ENCODE assay signal across 17 cellular contexts in the genomic region with DNA sequence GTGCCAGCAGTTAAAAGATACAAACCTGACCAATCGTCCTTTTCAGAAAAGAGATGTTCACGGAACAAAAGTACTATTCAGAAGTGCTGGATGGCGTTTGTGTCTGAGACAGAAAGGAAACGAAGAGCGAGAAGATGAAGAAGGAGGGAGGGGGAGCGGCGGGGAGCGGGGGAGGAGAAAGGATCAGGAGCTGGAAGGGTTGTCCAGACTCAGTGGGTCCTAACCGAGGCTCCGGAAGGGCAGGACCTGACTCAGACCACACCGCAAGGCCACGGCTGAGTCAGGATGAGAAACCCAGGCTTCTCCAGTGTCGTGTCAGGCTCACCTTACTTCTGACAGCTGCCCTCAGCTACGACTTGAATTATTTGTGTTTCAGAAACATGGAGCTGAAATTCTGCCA. TPM values are rescaled to one million over a fixed set of nuclear protein-coding genes. Genes with fewer than 3 reads are reported as not detected.
DNase-seq lines count a peak whose midpoint lies in the region; ATAC-seq and TF ChIP-seq lines count a peak whose summit lies in the region.
"Had no signal": no experiment of that assay in that cellular context is flagged by ENCODE, and none has a peak within 500 bp of the region (broad histone marks: within the 10 kb centered on the region; RNA-seq: fewer than 3 reads in every experiment).

No MANE protein-coding gene starts in this region.

- H3K9me3 Mint-ChIP-seq in activated CD4-positive, alpha-beta T cell treated with anti-CD3 and anti-CD28 coated beads for 36 hours (ENCODE audit: low read depth) = peaks cover 11% of the 10 kb centered on the region

- TF ChIP-seq CTCF in coronary artery (IDR thresholded peaks at IDR 0.05) = no peak

- peak; percentile 40 for ATAC-seq in activated CD4-positive, alpha-beta T cell treated with anti-CD3 and anti-CD28 coated beads for 36 hours
- ATAC-seq in GM19397 (IDR thresholded peaks at IDR 0.05; ENCODE audit: unreplicated experiment) (no peak), GM19328 (IDR thresholded peaks at IDR 0.05; ENCODE audit: unreplicated experiment) (no peak), SK-N-SH treated with all-trans-retinoic acid at 6 μM for 48 hours (no peak)
- ATAC-seq: activated CD4-positive, CD25-positive, alpha-beta regulatory T cell treated with anti-CD3 and anti-CD28 coated beads, Interleukin-2, amount 50 U/mL, for 24 hours; mucosa of descending colon had no signal

- no peak overlapping the region for H3K4me3 Mint-ChIP-seq in activated CD4-positive, alpha-beta T cell treated with anti-CD3 and anti-CD28 coated beads for 36 hours

- no peak overlapping the region for H3K27ac Mint-ChIP-seq in activated CD4-positive, alpha-beta T cell treated with anti-CD3 and anti-CD28 coated beads for 36 hours

- CTCF ChIA-PET in activated CD4-positive, alpha-beta T cell treated with anti-CD3 and anti-CD28 coated beads for 36 hours (lab: Charles Lee) = interaction anchor here (1.5 to 6.8 kb wide), 2 partner anchors 12 to 114 kb away, joined by 3 to 92 read pairs; no protein-coding TSS in a partner anchor

- peaks cover 53% of the 10 kb centered on the region for H3K27me3 Mint-ChIP-seq in activated CD4-positive, alpha-beta T cell treated with anti-CD3 and anti-CD28 coated beads for 36 hours

- peak overlapping the region; percentile 25 for H3K4me3 ChIP-seq in coronary artery
- H3K4me3 ChIP-seq: mucosa of descending colon, tibial artery had no signal

- peaks cover 11% of the 10 kb centered on the region for H3K4me1 Mint-ChIP-seq in activated CD4-positive, alpha-beta T cell treated with anti-CD3 and anti-CD28 coated beads for 36 hours

- peak; percentile 32 for DNase-seq in activated CD4-positive, alpha-beta T cell treated with anti-CD3 and anti-CD28 coated beads for 36 hours
- no peak for DNase-seq in activated CD4-positive, alpha-beta T cell treated with anti-CD3 and anti-CD28 coated beads for 1 hour
- DNase-seq in HT1080 (ENCODE audit: low read depth) = peak; percentile 43
- DNase-seq in coronary artery (ENCODE audit: low spot score) = no peak
- peak; percentile 22 for DNase-seq in renal cortical epithelial cell (ENCODE audit: low read depth)
- DNase-seq: 8988T; central memory CD4-positive, alpha-beta T cell; mucosa of descending colon; NCI-H146; NCI-H526 treated with DMSO at 0.1 percent for 48 hours had no signal

- intact Hi-C loops in activated CD4-positive, alpha-beta T cell treated with anti-CD3 and anti-CD28 coated beads for 36 hours (cut with DNase I, micrococcal nuclease) = no loop called here

- no peak overlapping the region for H3K27ac ChIP-seq in coronary artery
- H3K27ac ChIP-seq: tibial artery had no signal

- H3K36me3 Mint-ChIP-seq in activated CD4-positive, alpha-beta T cell treated with anti-CD3 and anti-CD28 coated beads for 36 hours (ENCODE audit: low read depth) = peaks cover 6% of the 10 kb centered on the region

- POLR2A ChIA-PET in activated CD4-positive, alpha-beta T cell treated with anti-CD3 and anti-CD28 coated beads for 36 hours (lab: Charles Lee) = no interaction called here

TF ChIP-seq in SK-N-SH treated with all-trans-retinoic acid at 6 μM for 48 hours, 23 proteins besides CTCF, POLR2A, EP300 and RAD21:
- TF ChIP-seq, protein P1, sequence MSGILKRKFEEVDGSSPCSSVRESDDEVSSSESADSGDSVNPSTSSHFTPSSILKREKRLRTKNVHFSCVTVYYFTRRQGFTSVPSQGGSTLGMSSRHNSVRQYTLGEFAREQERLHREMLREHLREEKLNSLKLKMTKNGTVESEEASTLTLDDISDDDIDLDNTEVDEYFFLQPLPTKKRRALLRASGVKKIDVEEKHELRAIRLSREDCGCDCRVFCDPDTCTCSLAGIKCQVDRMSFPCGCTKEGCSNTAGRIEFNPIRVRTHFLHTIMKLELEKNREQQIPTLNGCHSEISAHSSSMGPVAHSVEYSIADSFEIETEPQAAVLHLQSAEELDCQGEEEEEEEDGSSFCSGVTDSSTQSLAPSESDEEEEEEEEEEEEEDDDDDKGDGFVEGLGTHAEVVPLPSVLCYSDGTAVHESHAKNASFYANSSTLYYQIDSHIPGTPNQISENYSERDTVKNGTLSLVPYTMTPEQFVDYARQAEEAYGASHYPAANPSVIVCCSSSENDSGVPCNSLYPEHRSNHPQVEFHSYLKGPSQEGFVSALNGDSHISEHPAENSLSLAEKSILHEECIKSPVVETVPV (CRISPR knock-in tag; IDR thresholded peaks at IDR 0.05) = no peak
- TF ChIP-seq SNAI2 (CRISPR knock-in tag; IDR thresholded peaks at IDR 0.05) (no peak), ZNF565 (CRISPR knock-in tag; conservative IDR thresholded peaks at IDR 0.05; ENCODE audit: low read depth) (no peak), ZFP30 (CRISPR knock-in tag; IDR thresholded peaks at IDR 0.05) (no peak), PPARA (CRISPR knock-in tag; IDR thresholded peaks at IDR 0.05; ENCODE audit: borderline replicate concordance) (no peak), ZNF70 (CRISPR knock-in tag; IDR thresholded peaks at IDR 0.05) (no peak), ARNTL (CRISPR knock-in tag; IDR thresholded peaks at IDR 0.05; ENCODE audit: borderline replicate concordance, low read depth) (no peak), ISL1 (CRISPR knock-in tag; IDR thresholded peaks at IDR 0.05) (no peak), TOX (CRISPR knock-in tag; IDR thresholded peaks at IDR 0.05; ENCODE audit: borderline replicate concordance) (no peak), GLIS3 (CRISPR knock-in tag; IDR thresholded peaks at IDR 0.05) (no peak), ZNF8 (CRISPR knock-in tag; IDR thresholded peaks at IDR 0.05) (no peak), ZC3H10 (CRISPR knock-in tag; IDR thresholded peaks at IDR 0.05) (no peak), CSDC2 (CRISPR knock-in tag; IDR thresholded peaks at IDR 0.05) (no peak), ZFP3 (CRISPR knock-in tag; IDR thresholded peaks at IDR 0.05) (no peak), ESRRG (CRISPR knock-in tag; IDR thresholded peaks at IDR 0.05) (no peak)
- TF ChIP-seq, protein P2, sequence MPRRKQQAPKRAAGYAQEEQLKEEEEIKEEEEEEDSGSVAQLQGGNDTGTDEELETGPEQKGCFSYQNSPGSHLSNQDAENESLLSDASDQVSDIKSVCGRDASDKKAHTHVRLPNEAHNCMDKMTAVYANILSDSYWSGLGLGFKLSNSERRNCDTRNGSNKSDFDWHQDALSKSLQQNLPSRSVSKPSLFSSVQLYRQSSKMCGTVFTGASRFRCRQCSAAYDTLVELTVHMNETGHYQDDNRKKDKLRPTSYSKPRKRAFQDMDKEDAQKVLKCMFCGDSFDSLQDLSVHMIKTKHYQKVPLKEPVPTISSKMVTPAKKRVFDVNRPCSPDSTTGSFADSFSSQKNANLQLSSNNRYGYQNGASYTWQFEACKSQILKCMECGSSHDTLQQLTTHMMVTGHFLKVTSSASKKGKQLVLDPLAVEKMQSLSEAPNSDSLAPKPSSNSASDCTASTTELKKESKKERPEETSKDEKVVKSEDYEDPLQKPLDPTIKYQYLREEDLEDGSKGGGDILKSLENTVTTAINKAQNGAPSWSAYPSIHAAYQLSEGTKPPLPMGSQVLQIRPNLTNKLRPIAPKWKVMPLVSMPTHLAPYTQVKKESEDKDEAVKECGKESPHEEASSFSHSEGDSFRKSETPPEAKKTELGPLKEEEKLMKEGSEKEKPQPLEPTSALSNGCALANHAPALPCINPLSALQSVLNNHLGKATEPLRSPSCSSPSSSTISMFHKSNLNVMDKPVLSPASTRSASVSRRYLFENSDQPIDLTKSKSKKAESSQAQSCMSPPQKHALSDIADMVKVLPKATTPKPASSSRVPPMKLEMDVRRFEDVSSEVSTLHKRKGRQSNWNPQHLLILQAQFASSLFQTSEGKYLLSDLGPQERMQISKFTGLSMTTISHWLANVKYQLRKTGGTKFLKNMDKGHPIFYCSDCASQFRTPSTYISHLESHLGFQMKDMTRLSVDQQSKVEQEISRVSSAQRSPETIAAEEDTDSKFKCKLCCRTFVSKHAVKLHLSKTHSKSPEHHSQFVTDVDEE (CRISPR knock-in tag; IDR thresholded peaks at IDR 0.05) = no peak
- TF ChIP-seq, protein P3, sequence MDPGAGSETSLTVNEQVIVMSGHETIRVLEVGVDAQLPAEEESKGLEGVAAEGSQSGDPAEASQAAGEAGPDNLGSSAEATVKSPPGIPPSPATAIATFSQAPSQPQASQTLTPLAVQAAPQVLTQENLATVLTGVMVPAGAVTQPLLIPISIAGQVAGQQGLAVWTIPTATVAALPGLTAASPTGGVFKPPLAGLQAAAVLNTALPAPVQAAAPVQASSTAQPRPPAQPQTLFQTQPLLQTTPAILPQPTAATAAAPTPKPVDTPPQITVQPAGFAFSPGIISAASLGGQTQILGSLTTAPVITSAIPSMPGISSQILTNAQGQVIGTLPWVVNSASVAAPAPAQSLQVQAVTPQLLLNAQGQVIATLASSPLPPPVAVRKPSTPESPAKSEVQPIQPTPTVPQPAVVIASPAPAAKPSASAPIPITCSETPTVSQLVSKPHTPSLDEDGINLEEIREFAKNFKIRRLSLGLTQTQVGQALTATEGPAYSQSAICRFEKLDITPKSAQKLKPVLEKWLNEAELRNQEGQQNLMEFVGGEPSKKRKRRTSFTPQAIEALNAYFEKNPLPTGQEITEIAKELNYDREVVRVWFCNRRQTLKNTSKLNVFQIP (CRISPR knock-in tag; IDR thresholded peaks at IDR 0.05; ENCODE audit: borderline replicate concordance, low read depth) = no peak

RNA-seq across cellular contexts. Expression of a gene that starts 46.2 kb away (rescaled TPM):
- total RNA-seq in activated CD4-positive, alpha-beta T cell treated with anti-CD3 and anti-CD28 coated beads for 36 hours = under 1 TPM; 0.21 to 0.51 TPM
- not detected in 2 replicates for total RNA-seq in HT1080 (2014; rRNA removed; shearing (Covaris generic))
- not detected in 2 replicates for polyA plus RNA-seq in HT1080 (2015; cell fraction: cytosol; rRNA removed)
- polyA plus RNA-seq in HT1080 (2015; cell fraction: nucleus; rRNA removed) = not detected in 2 replicates
- not detected in 2 replicates for total RNA-seq in renal cortical epithelial cell
- total RNA-seq: epithelial cell of proximal tubule, SK-MEL-5 had no signal

Comparison
In these comparisons a context has a peak if more than half of its experiments do, and no peak if none do; other contexts are left out.
1. DNase-seq: peak in activated CD4-positive, alpha-beta T cell treated with anti-CD3 and anti-CD28 coated beads for 36 hours (single experiment), HT1080 (single experiment) and renal cortical epithelial cell (single experiment); none in activated CD4-positive, alpha-beta T cell treated with anti-CD3 and anti-CD28 coated beads for 1 hour (single experiment) and coronary artery (single experiment).